Comparison of ENCODE assay signal across 8 cellular contexts in genomic region chr1:173866462-173866861, GRCh38. TPM values are rescaled to one million over a fixed set of nuclear protein-coding genes. Genes with fewer than 3 reads are reported as not detected.
A peak's percentile ranks its signal among the peaks of the same experiment; 100 is the strongest.
DNase-seq lines count a peak whose midpoint lies in the region; ATAC-seq and TF ChIP-seq lines count a peak whose summit lies in the region.

No MANE protein-coding gene starts in this region.

- H3K27me3 Mint-ChIP-seq in endothelial cell (ENCODE audit: unreplicated experiment) (peaks cover 13% of the 10 kb centered on the region), osteocyte (ENCODE audit: unreplicated experiment) (no peaks in the 10 kb centered on the region)

- H3K27me3 ChIP-seq in GM06990 (replicated peaks; ENCODE audit: control insufficient read depth, insufficient read depth, low read length) (no peaks in the 10 kb centered on the region), PC-3 (ENCODE audit: low read length) (no peaks in the 10 kb centered on the region)

- no peak for DNase-seq in GM06990 (ENCODE audit: extremely low read depth, insufficient read length)
- DNase-seq in PC-3 = no peak
- DNase-seq in endothelial cell (ENCODE audit: low spot score) = no peak
- no peak for DNase-seq in osteocyte (ENCODE audit: extremely low spot score, unreplicated experiment)
- DNase-seq in NCI-H524 (lab: John Stamatoyannopoulos, UW) = no peak
- DNase-seq in Kasumi-1 (lab: John Stamatoyannopoulos, UW) = no peak
- no peak for DNase-seq in NCI-H748 (lab: John Stamatoyannopoulos, UW; ENCODE audit: unreplicated experiment)
- DNase-seq in substantia nigra (lab: John Stamatoyannopoulos, UW) = no peak

- peaks cover 35% of the 10 kb centered on the region for H3F3A ChIP-seq in PC-3 (ENCODE audit: low read length, unreplicated experiment)

- H3K27ac Mint-ChIP-seq in endothelial cell (ENCODE audit: unreplicated experiment) (peak overlapping the region; percentile 89), osteocyte (ENCODE audit: unreplicated experiment) (peak overlapping the region; percentile 92)

- no peaks in the 10 kb centered on the region for H3K9me2 ChIP-seq in PC-3 (replicated peaks; ENCODE audit: low read length)

- H3K4me3 Mint-ChIP-seq in endothelial cell (ENCODE audit: unreplicated experiment) (peak overlapping the region; percentile 96), osteocyte (ENCODE audit: unreplicated experiment) (peak overlapping the region; percentile 87)

- no peak for ATAC-seq in PC-3

- TF ChIP-seq CTCF in GM06990 (IDR thresholded peaks at IDR 0.05; ENCODE audit: insufficient read depth, low read length, poor library complexity, severe bottlenecking) = no peak
- no peak for TF ChIP-seq CTCF in PC-3 (conservative IDR thresholded peaks at IDR 0.05; ENCODE audit: low read depth, low read length)
- no peak for TF ChIP-seq CTCF in endothelial cell (IDR thresholded peaks at IDR 0.05; ENCODE audit: unreplicated experiment)
- no peak for TF ChIP-seq CTCF in osteocyte (IDR thresholded peaks at IDR 0.05)

- peak overlapping the region; percentile 87 for H3K4me3 ChIP-seq in GM06990 (replicated peaks; ENCODE audit: low read depth, low read length)
- H3K4me3 ChIP-seq in PC-3 (ENCODE audit: low read length) = peak overlapping the region; percentile 100

- H3K9ac ChIP-seq in PC-3 (ENCODE audit: low read length) = peak overlapping the region; percentile 99

- CTCF ChIA-PET in PC-3 (lab: Charles Lee) = no interaction called here

- peaks cover 19% of the 10 kb centered on the region for H3K4me1 ChIP-seq in PC-3 (ENCODE audit: insufficient read depth, low read length)

- H3K4me2 ChIP-seq in PC-3 (ENCODE audit: low read length) = peak overlapping the region; percentile 99

- H4K20me1 ChIP-seq in PC-3 (ENCODE audit: low read length) = peaks cover 44% of the 10 kb centered on the region

- POLR2A ChIA-PET in PC-3 (lab: Charles Lee; ENCODE audit: unreplicated experiment) = no interaction called here

- H3K79me2 ChIP-seq in PC-3 (ENCODE audit: low read length) = peaks cover 29% of the 10 kb centered on the region

- no peaks in the 10 kb centered on the region for H3K9me3 Mint-ChIP-seq in endothelial cell (ENCODE audit: unreplicated experiment)
- no peaks in the 10 kb centered on the region for H3K9me3 Mint-ChIP-seq in osteocyte (ENCODE audit: unreplicated experiment)

- H3K27ac ChIP-seq in PC-3 (ENCODE audit: low read length) (no peak overlapping the region), substantia nigra (ENCODE audit: low read depth, low read length, poor library complexity, severe bottlenecking) (no peak overlapping the region)

- BruUV-seq in PC-3 (replicated peaks; lab: Mats Ljungman, UMichigan) = no TSS peak

- H2AFZ ChIP-seq in PC-3 (ENCODE audit: low read length) = no peak overlapping the region

- H3K4me1 Mint-ChIP-seq in endothelial cell (ENCODE audit: unreplicated experiment) (peaks cover 39% of the 10 kb centered on the region), osteocyte (ENCODE audit: unreplicated experiment) (peaks cover 39% of the 10 kb centered on the region)

- intact Hi-C loops in PC-3 (cut with micrococcal nuclease) = no loop called here

- H3K36me3 Mint-ChIP-seq in endothelial cell (ENCODE audit: low read depth, unreplicated experiment) (peaks cover 39% of the 10 kb centered on the region), osteocyte (ENCODE audit: unreplicated experiment) (peaks cover 47% of the 10 kb centered on the region)

- no peaks in the 10 kb centered on the region for H3K9me3 ChIP-seq in PC-3 (ENCODE audit: low read length)

- H3K36me3 ChIP-seq in GM06990 (ENCODE audit: control insufficient read depth, insufficient read depth, low read length) (peaks cover 10% of the 10 kb centered on the region), PC-3 (ENCODE audit: low read depth, low read length) (peaks cover 51% of the 10 kb centered on the region)

RNA-seq across cellular contexts. Expression of gene GAS5, which starts 1.3 kb away (rescaled TPM):
- total RNA-seq in PC-3 (2014; rRNA removed) (99.2 and 112 TPM in 2 replicates), endothelial cell (ENCODE audit: unreplicated experiment) (397 TPM), osteocyte (529 and 549 TPM in 2 replicates)

RNA-seq across cellular contexts. Expression of gene ZBTB37, which starts 1.7 kb away (rescaled TPM):
- total RNA-seq in PC-3 (2014; rRNA removed) (0.58 and 1.5 TPM in 2 replicates), endothelial cell (ENCODE audit: unreplicated experiment) (10.1 TPM), osteocyte (15.0 and 15.3 TPM in 2 replicates)

RNA-seq across cellular contexts. Expression of gene CENPL, which starts 41.8 kb away (rescaled TPM):
- 92.8 and 108 TPM in 2 replicates for total RNA-seq in PC-3 (2014; rRNA removed)
- total RNA-seq in endothelial cell (ENCODE audit: unreplicated experiment) = 6.6 TPM
- total RNA-seq in osteocyte = 7.9 and 10.9 TPM in 2 replicates

RNA-seq across cellular contexts. Expression of gene DARS2, which starts 42.0 kb away (rescaled TPM):
- 71.8 and 77.3 TPM in 2 replicates for total RNA-seq in PC-3 (2014; rRNA removed)
- total RNA-seq in endothelial cell (ENCODE audit: unreplicated experiment) = 18.7 TPM
- 12.8 and 13.1 TPM in 2 replicates for total RNA-seq in osteocyte

RNA-seq across cellular contexts. Expression of gene SERPINC1, which starts 50.7 kb away (rescaled TPM):
- total RNA-seq in PC-3 (2014; rRNA removed) (not detected in 2 replicates), endothelial cell (ENCODE audit: unreplicated experiment) (not detected), osteocyte (0.40 TPM in 1 of 2 replicates, not detected in the other)
